In genomic region chr3:16264174-16264707, GRCh38 we compare ENCODE assay signal across 1 cellular context.
TF ChIP-seq lines count a peak whose summit lies in the region.

No MANE protein-coding gene starts in this region.

TF ChIP-seq in WTC11, 78 proteins besides CTCF, POLR2A, EP300 and RAD21 (continued from another document):
- no peak for TF ChIP-seq CDX4 (CRISPR knock-in tag; IDR thresholded peaks at IDR 0.05; ENCODE audit: borderline replicate concordance)
- TF ChIP-seq GABPB1 (CRISPR knock-in tag; IDR thresholded peaks at IDR 0.05) = no peak
- TF ChIP-seq SOX15 (CRISPR knock-in tag; IDR thresholded peaks at IDR 0.05) = no peak
